Comparison of ENCODE assay signal across 1 cellular context in the genomic region with DNA sequence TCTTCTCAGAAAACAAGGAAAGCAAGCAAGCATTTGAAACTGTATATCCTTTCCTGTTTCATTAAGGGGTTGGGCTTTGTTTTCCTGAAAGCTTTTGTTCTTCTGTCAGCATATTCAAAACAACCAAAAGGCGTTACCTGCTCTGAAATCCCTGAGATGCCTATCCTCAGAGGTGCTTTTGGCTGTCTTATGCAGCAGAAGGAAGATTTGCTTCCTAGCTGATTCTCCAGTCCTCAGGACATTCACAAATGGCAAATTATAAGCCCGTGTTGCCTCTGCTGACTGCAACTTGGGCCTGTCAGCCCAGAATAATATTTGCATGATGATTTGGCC.
TF ChIP-seq lines count a peak whose summit lies in the region.

No MANE protein-coding gene starts in this region.

TF ChIP-seq in GM12878, 131 proteins besides CTCF, POLR2A, EP300 and RAD21 (continued from another document):
- TF ChIP-seq, protein P1, sequence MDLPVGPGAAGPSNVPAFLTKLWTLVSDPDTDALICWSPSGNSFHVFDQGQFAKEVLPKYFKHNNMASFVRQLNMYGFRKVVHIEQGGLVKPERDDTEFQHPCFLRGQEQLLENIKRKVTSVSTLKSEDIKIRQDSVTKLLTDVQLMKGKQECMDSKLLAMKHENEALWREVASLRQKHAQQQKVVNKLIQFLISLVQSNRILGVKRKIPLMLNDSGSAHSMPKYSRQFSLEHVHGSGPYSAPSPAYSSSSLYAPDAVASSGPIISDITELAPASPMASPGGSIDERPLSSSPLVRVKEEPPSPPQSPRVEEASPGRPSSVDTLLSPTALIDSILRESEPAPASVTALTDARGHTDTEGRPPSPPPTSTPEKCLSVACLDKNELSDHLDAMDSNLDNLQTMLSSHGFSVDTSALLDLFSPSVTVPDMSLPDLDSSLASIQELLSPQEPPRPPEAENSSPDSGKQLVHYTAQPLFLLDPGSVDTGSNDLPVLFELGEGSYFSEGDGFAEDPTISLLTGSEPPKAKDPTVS (IDR thresholded peaks at IDR 0.05; ENCODE audit: low read depth, low read length) = no peak
- no peak for TF ChIP-seq NFXL1 (IDR thresholded peaks at IDR 0.05; ENCODE audit: borderline replicate concordance)
- TF ChIP-seq, protein P2, sequence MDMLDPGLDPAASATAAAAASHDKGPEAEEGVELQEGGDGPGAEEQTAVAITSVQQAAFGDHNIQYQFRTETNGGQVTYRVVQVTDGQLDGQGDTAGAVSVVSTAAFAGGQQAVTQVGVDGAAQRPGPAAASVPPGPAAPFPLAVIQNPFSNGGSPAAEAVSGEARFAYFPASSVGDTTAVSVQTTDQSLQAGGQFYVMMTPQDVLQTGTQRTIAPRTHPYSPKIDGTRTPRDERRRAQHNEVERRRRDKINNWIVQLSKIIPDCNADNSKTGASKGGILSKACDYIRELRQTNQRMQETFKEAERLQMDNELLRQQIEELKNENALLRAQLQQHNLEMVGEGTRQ (IDR thresholded peaks at IDR 0.05; ENCODE audit: borderline replicate concordance, low read depth, low read length) = no peak
- no peak for TF ChIP-seq RAD51 (IDR thresholded peaks at IDR 0.05)
- TF ChIP-seq, protein P3, sequence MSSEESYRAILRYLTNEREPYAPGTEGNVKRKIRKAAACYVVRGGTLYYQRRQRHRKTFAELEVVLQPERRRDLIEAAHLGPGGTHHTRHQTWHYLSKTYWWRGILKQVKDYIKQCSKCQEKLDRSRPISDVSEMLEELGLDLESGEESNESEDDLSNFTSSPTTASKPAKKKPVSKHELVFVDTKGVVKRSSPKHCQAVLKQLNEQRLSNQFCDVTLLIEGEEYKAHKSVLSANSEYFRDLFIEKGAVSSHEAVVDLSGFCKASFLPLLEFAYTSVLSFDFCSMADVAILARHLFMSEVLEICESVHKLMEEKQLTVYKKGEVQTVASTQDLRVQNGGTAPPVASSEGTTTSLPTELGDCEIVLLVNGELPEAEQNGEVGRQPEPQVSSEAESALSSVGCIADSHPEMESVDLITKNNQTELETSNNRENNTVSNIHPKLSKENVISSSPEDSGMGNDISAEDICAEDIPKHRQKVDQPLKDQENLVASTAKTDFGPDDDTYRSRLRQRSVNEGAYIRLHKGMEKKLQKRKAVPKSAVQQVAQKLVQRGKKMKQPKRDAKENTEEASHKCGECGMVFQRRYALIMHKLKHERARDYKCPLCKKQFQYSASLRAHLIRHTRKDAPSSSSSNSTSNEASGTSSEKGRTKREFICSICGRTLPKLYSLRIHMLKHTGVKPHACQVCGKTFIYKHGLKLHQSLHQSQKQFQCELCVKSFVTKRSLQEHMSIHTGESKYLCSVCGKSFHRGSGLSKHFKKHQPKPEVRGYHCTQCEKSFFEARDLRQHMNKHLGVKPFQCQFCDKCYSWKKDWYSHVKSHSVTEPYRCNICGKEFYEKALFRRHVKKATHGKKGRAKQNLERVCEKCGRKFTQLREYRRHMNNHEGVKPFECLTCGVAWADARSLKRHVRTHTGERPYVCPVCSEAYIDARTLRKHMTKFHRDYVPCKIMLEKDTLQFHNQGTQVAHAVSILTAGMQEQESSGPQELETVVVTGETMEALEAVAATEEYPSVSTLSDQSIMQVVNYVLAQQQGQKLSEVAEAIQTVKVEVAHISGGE (CRISPR knock-in tag; IDR thresholded peaks at IDR 0.05) = no peak
- TF ChIP-seq ZSCAN29 (IDR thresholded peaks at IDR 0.05) = no peak
- TF ChIP-seq SMC3 (IDR thresholded peaks at IDR 0.05; ENCODE audit: borderline replicate concordance, low read length) = no peak
- TF ChIP-seq BRCA1 (IDR thresholded peaks at IDR 0.05; ENCODE audit: low read depth, low read length) = no peak
- TF ChIP-seq RCOR1 (conservative IDR thresholded peaks at IDR 0.05; ENCODE audit: low read depth, low read length) = no peak
- no peak for TF ChIP-seq CREM (IDR thresholded peaks at IDR 0.05; ENCODE audit: low read depth)
- no peak for TF ChIP-seq POLR2AphosphoS2 (IDR thresholded peaks at IDR 0.05; ENCODE audit: low read depth, low read length)
TF ChIP-seq in GM12878: peak in this region for 0.
